ENCODE assay signal across 17 cellular contexts in the genomic region with DNA sequence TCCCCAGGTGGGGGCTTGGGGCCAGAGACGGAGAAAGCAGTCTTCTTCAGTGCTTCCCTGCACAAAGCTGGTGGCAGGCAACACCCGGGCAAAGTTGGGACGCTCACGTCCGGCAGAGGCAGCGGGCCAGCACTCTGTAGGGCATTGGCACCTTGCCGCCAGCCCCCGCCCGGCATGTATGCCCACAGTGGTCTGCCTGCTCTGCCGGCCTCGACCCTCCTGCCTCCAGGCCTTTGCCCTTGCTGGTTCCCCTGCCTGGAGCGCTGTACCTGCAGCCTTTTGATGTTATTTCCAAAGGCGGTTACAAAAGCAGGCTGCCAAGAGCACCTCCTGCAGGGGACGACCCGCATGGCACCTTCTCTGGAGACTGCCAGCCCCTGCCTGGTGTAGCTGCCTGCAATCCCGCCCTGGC. TPM values are rescaled to one million over a fixed set of nuclear protein-coding genes. Genes with fewer than 3 reads are reported as not detected.
DNase-seq lines count a peak whose midpoint lies in the region; ATAC-seq and TF ChIP-seq lines count a peak whose summit lies in the region.
"Had no signal": no experiment of that assay in that cellular context is flagged by ENCODE, and none has a peak within 500 bp of the region (broad histone marks: within the 10 kb centered on the region; RNA-seq: fewer than 3 reads in every experiment).

No MANE protein-coding gene starts in this region.

- no peak for ATAC-seq in activated CD8-positive, alpha-beta T cell treated with anti-CD3 and anti-CD28 coated beads for 36 hours
- no peak for ATAC-seq in activated CD8-positive, alpha-beta T cell treated with anti-CD3 and anti-CD28 coated beads, Interleukin-2, amount 10 ng/mL, durations not matched to agents 7 days and 5 days
- no peak for ATAC-seq in CD8-positive, alpha-beta T cell
- ATAC-seq in HG03439 (IDR thresholded peaks at IDR 0.05; ENCODE audit: unreplicated experiment), result no peak
- ATAC-seq: A549, pancreas had no signal

- H3K27me3 Mint-ChIP-seq in activated CD8-positive, alpha-beta T cell treated with anti-CD3 and anti-CD28 coated beads for 36 hours, result peaks cover under 1% of the 10 kb centered on the region
- H3K27me3 Mint-ChIP-seq in activated CD8-positive, alpha-beta T cell treated with anti-CD3 and anti-CD28 coated beads, Interleukin-2, amount 10 ng/mL, durations not matched to agents 7 days and 5 days (ENCODE audit: low read depth), result peaks cover 4% of the 10 kb centered on the region
- H3K27me3 Mint-ChIP-seq in CD8-positive, alpha-beta T cell (ENCODE audit: low read depth), result peaks cover 3% of the 10 kb centered on the region
- no peaks in the 10 kb centered on the region for H3K27me3 Mint-ChIP-seq in T-helper 2 cell treated with Interferon-gamma antibody and Interleukin-4, amounts not matched to agents 5 μg/mL and 100 μg/mL, for 36 hours (ENCODE audit: low read depth)

- peaks cover 1% of the 10 kb centered on the region for H3K9me3 Mint-ChIP-seq in activated CD8-positive, alpha-beta T cell treated with anti-CD3 and anti-CD28 coated beads for 36 hours
- H3K9me3 Mint-ChIP-seq in activated CD8-positive, alpha-beta T cell treated with anti-CD3 and anti-CD28 coated beads, Interleukin-2, amount 10 ng/mL, durations not matched to agents 7 days and 5 days (ENCODE audit: insufficient read depth), result no peaks in the 10 kb centered on the region
- H3K9me3 Mint-ChIP-seq in CD8-positive, alpha-beta T cell, result peaks cover 1% of the 10 kb centered on the region
- H3K9me3 Mint-ChIP-seq in T-helper 2 cell treated with Interferon-gamma antibody and Interleukin-4, amounts not matched to agents 5 μg/mL and 100 μg/mL, for 36 hours, result peaks cover 1% of the 10 kb centered on the region

- no peaks in the 10 kb centered on the region for H3K9me2 ChIP-seq in PC-9 (ENCODE audit: insufficient read depth)

- CTCF ChIA-PET in activated CD8-positive, alpha-beta T cell treated with anti-CD3 and anti-CD28 coated beads for 36 hours (lab: Charles Lee), result no interaction called here
- CTCF ChIA-PET in activated CD8-positive, alpha-beta T cell treated with anti-CD3 and anti-CD28 coated beads, Interleukin-2, amount 10 ng/mL, durations not matched to agents 7 days and 5 days (lab: Charles Lee), result no interaction called here
- CTCF ChIA-PET in PC-9 (lab: Charles Lee), result no interaction called here
- CTCF ChIA-PET in CD8-positive, alpha-beta T cell (lab: Charles Lee), result no interaction called here

- TF ChIP-seq CTCF in activated CD8-positive, alpha-beta T cell treated with anti-CD3 and anti-CD28 coated beads for 36 hours (IDR thresholded peaks at IDR 0.05), result no peak
- TF ChIP-seq CTCF in PC-9 (conservative IDR thresholded peaks at IDR 0.05) (0 out of 2 replicates have a peak, but pooled peaks have one; percentile 34), fibroblast of pulmonary artery (IDR thresholded peaks at IDR 0.05; ENCODE audit: low read length, missing control alignments) (peak; percentile 9), retinal pigment epithelial cell (conservative IDR thresholded peaks at IDR 0.05; ENCODE audit: low read depth, low read length) (peak; percentile 36)
- no peak for TF ChIP-seq CTCF in CD8-positive, alpha-beta T cell (IDR thresholded peaks at IDR 0.05)

- H3K27me3 ChIP-seq in PC-9 (ENCODE audit: insufficient read depth, low read depth), result no peaks in the 10 kb centered on the region
- no peaks in the 10 kb centered on the region for H3K27me3 ChIP-seq in CD8-positive, alpha-beta T cell (ENCODE audit: insufficient read depth, low read length)
- H3K27me3 ChIP-seq: pancreas had no signal

- POLR2A ChIA-PET in activated CD8-positive, alpha-beta T cell treated with anti-CD3 and anti-CD28 coated beads for 36 hours (lab: Charles Lee), result no interaction called here
- POLR2A ChIA-PET in activated CD8-positive, alpha-beta T cell treated with anti-CD3 and anti-CD28 coated beads, Interleukin-2, amount 10 ng/mL, durations not matched to agents 7 days and 5 days (lab: Charles Lee), result no interaction called here
- POLR2A ChIA-PET in PC-9 (lab: Charles Lee; ENCODE audit: unreplicated experiment), result no interaction called here
- POLR2A ChIA-PET in CD8-positive, alpha-beta T cell (lab: Charles Lee), result no interaction called here

- no peaks in the 10 kb centered on the region for H3F3A ChIP-seq in PC-9 (ENCODE audit: insufficient read depth, low read depth)

- no TSS peak for BruUV-seq in PC-9 (replicated peaks; lab: Mats Ljungman, UMichigan)

- H3K4me3 ChIP-seq in PC-9, result no peak overlapping the region
- H3K4me3 ChIP-seq in fibroblast of pulmonary artery (replicated peaks; ENCODE audit: low read depth, low read length), result no peak overlapping the region
- no peak overlapping the region for H3K4me3 ChIP-seq in retinal pigment epithelial cell (ENCODE audit: low read length)
- no peak overlapping the region for H3K4me3 ChIP-seq in CD8-positive, alpha-beta T cell (ENCODE audit: low read depth, low read length)
- H3K4me3 ChIP-seq: A549, pancreas had no signal

- peaks cover 5% of the 10 kb centered on the region for H3K4me1 ChIP-seq in PC-9 (replicated peaks; ENCODE audit: insufficient read depth)
- H3K4me1 ChIP-seq in CD8-positive, alpha-beta T cell (ENCODE audit: insufficient read depth, low read length), result no peaks in the 10 kb centered on the region
- H3K4me1 ChIP-seq: pancreas had no signal

- no peak overlapping the region for H2AFZ ChIP-seq in PC-9

- no peak overlapping the region for H3K4me2 ChIP-seq in PC-9
- H3K4me2 ChIP-seq: A549 had no signal

- no peak overlapping the region for H3K27ac Mint-ChIP-seq in activated CD8-positive, alpha-beta T cell treated with anti-CD3 and anti-CD28 coated beads for 36 hours
- H3K27ac Mint-ChIP-seq in activated CD8-positive, alpha-beta T cell treated with anti-CD3 and anti-CD28 coated beads, Interleukin-2, amount 10 ng/mL, durations not matched to agents 7 days and 5 days, result no peak overlapping the region
- H3K27ac Mint-ChIP-seq in CD8-positive, alpha-beta T cell, result no peak overlapping the region
- no peak overlapping the region for H3K27ac Mint-ChIP-seq in T-helper 2 cell treated with Interferon-gamma antibody and Interleukin-4, amounts not matched to agents 5 μg/mL and 100 μg/mL, for 36 hours

- H3K9me3 ChIP-seq in PC-9 (ENCODE audit: insufficient read depth, low read depth), result no peaks in the 10 kb centered on the region; the same call in 1 of the 2 replicates
- H3K9me3 ChIP-seq in CD8-positive, alpha-beta T cell (ENCODE audit: low read length), result no peaks in the 10 kb centered on the region
- H3K9me3 ChIP-seq: pancreas had no signal

- H3K4me3 Mint-ChIP-seq in activated CD8-positive, alpha-beta T cell treated with anti-CD3 and anti-CD28 coated beads for 36 hours, result no peak overlapping the region
- H3K4me3 Mint-ChIP-seq in activated CD8-positive, alpha-beta T cell treated with anti-CD3 and anti-CD28 coated beads, Interleukin-2, amount 10 ng/mL, durations not matched to agents 7 days and 5 days, result no peak overlapping the region
- no peak overlapping the region for H3K4me3 Mint-ChIP-seq in CD8-positive, alpha-beta T cell
- H3K4me3 Mint-ChIP-seq in T-helper 2 cell treated with Interferon-gamma antibody and Interleukin-4, amounts not matched to agents 5 μg/mL and 100 μg/mL, for 36 hours, result no peak overlapping the region

- intact Hi-C loops in activated CD8-positive, alpha-beta T cell treated with anti-CD3 and anti-CD28 coated beads for 36 hours (cut with micrococcal nuclease), result no loop called here
- intact Hi-C loops in PC-9 (cut with micrococcal nuclease; ENCODE audit: unreplicated experiment), result no loop called here
- intact Hi-C loops in CD8-positive, alpha-beta T cell (cut with DNase I, micrococcal nuclease), result no loop called here

- no peaks in the 10 kb centered on the region for H3K36me3 ChIP-seq in PC-9 (ENCODE audit: low read depth)
- H3K36me3 ChIP-seq in CD8-positive, alpha-beta T cell (ENCODE audit: insufficient read depth, low read length), result no peaks in the 10 kb centered on the region
- H3K36me3 ChIP-seq: pancreas had no signal

- no peaks in the 10 kb centered on the region for H3K36me3 Mint-ChIP-seq in activated CD8-positive, alpha-beta T cell treated with anti-CD3 and anti-CD28 coated beads for 36 hours (ENCODE audit: low read depth)
- H3K36me3 Mint-ChIP-seq in activated CD8-positive, alpha-beta T cell treated with anti-CD3 and anti-CD28 coated beads, Interleukin-2, amount 10 ng/mL, durations not matched to agents 7 days and 5 days (ENCODE audit: low read depth), result no peaks in the 10 kb centered on the region
- no peaks in the 10 kb centered on the region for H3K36me3 Mint-ChIP-seq in CD8-positive, alpha-beta T cell
- H3K36me3 Mint-ChIP-seq in T-helper 2 cell treated with Interferon-gamma antibody and Interleukin-4, amounts not matched to agents 5 μg/mL and 100 μg/mL, for 36 hours (ENCODE audit: low read depth), result no peaks in the 10 kb centered on the region

- DNase-seq in activated CD8-positive, alpha-beta T cell treated with anti-CD3 and anti-CD28 coated beads for 36 hours, result peak; percentile 16
- no peak for DNase-seq in activated CD8-positive, alpha-beta T cell treated with anti-CD3 and anti-CD28 coated beads, Interleukin-2, amount 10 ng/mL, durations not matched to agents 7 days and 5 days
- DNase-seq in PC-9 (no peak), fibroblast of pulmonary artery (ENCODE audit: low read depth) (no peak), retinal pigment epithelial cell (ENCODE audit: low read depth) (no peak)
- DNase-seq in CD8-positive, alpha-beta T cell, result no peak
- DNase-seq in T-helper 2 cell treated with Interferon-gamma antibody and Interleukin-4, amounts not matched to agents 5 μg/mL and 100 μg/mL, for 36 hours (ENCODE audit: low spot score), result no peak
- DNase-seq: activated CD8-positive, alpha-beta memory T cell treated with anti-CD3 and anti-CD28 coated beads, Interleukin-2, amount 50 U/mL, for 48 hours; DMS 273 treated with DMSO at 0.1 percent for 48 hours; effector memory CD4-positive, alpha-beta T cell; NCI-H1417 treated with DMSO at 0.1 percent for 48 hours; NCI-H510A; SHP77; stimulated activated CD4-positive, alpha-beta T cell treated with anti-CD3 and anti-CD28 coated beads, Interleukin-2, amount 100 ng/mL, for 24 hours had no signal

- no peak overlapping the region for H3K27ac ChIP-seq in PC-9
- no peak overlapping the region for H3K27ac ChIP-seq in CD8-positive, alpha-beta T cell (ENCODE audit: low read depth, low read length)
- H3K27ac ChIP-seq: A549, pancreas had no signal

- no peaks in the 10 kb centered on the region for H3K79me2 ChIP-seq in PC-9 (ENCODE audit: low read depth)

- H3K4me1 Mint-ChIP-seq in activated CD8-positive, alpha-beta T cell treated with anti-CD3 and anti-CD28 coated beads for 36 hours (ENCODE audit: low read depth), result no peaks in the 10 kb centered on the region
- no peaks in the 10 kb centered on the region for H3K4me1 Mint-ChIP-seq in activated CD8-positive, alpha-beta T cell treated with anti-CD3 and anti-CD28 coated beads, Interleukin-2, amount 10 ng/mL, durations not matched to agents 7 days and 5 days (ENCODE audit: low read depth)
- H3K4me1 Mint-ChIP-seq in CD8-positive, alpha-beta T cell (ENCODE audit: low read depth), result no peaks in the 10 kb centered on the region
- no peaks in the 10 kb centered on the region for H3K4me1 Mint-ChIP-seq in T-helper 2 cell treated with Interferon-gamma antibody and Interleukin-4, amounts not matched to agents 5 μg/mL and 100 μg/mL, for 36 hours (ENCODE audit: low read depth)

- H4K20me1 ChIP-seq in PC-9 (ENCODE audit: insufficient read depth), result no peaks in the 10 kb centered on the region

RNA-seq across cellular contexts. Expression of a gene that starts 56.5 kb away (rescaled TPM):
- total RNA-seq in activated CD8-positive, alpha-beta T cell treated with anti-CD3 and anti-CD28 coated beads for 36 hours, result not detected
- not detected for total RNA-seq in activated CD8-positive, alpha-beta T cell treated with anti-CD3 and anti-CD28 coated beads, Interleukin-2, amount 10 ng/mL, durations not matched to agents 7 days and 5 days
- total RNA-seq in PC-9 (2021), result 0.94 and 1.2 TPM in 2 replicates
- total RNA-seq in CD8-positive, alpha-beta T cell, result not detected

Comparison
In these comparisons a context has a peak if more than half of its experiments do, and no peak if none do; other contexts are left out.
1. CTCF ChIP-seq: peak in PC-9 (single experiment), fibroblast of pulmonary artery (single experiment) and retinal pigment epithelial cell (single experiment); none in activated CD8-positive, alpha-beta T cell treated with anti-CD3 and anti-CD28 coated beads for 36 hours (single experiment) and CD8-positive, alpha-beta T cell (single experiment).